In the genomic region with DNA sequence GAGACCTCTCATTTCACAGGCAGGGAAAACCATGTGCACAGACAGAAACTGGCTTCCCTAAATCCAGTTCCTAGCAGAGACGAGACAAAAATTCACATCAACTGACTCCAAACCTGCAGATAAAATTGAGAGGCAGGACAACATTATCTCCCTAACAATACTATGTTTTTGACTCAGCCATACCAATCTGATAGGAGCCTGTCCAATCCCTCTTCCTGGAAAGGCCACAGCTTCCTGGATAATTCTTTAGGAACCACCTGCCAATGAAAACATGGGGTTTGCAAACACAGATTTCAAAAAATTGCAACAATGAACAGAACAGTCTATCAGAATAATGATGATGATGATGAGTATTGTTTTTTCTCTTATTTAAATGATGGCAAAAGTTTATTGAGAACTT, we compare ENCODE assay signal across 16 cellular contexts. TPM values are rescaled to one million over a fixed set of nuclear protein-coding genes. Genes with fewer than 3 reads are reported as not detected.
"Had no signal": no experiment of that assay in that cellular context is flagged by ENCODE, and none has a peak within 500 bp of the region (broad histone marks: within the 10 kb centered on the region; RNA-seq: fewer than 3 reads in every experiment).

No MANE protein-coding gene starts in this region.

- H3K36me3 ChIP-seq: sigmoid colon, suprapubic skin, upper lobe of left lung, WERI-Rb-1 had no signal

- H3K9me3 ChIP-seq: sigmoid colon, suprapubic skin, upper lobe of left lung had no signal

- H3K27me3 ChIP-seq: sigmoid colon, suprapubic skin, upper lobe of left lung had no signal

- H3K4me3 ChIP-seq: sigmoid colon, suprapubic skin, upper lobe of left lung had no signal

- ATAC-seq: activated CD4-positive, alpha-beta T cell treated with anti-CD3 and anti-CD28 coated beads for 36 hours; natural killer cell treated with Interleukin-12 subunit alpha and Interleukin-12 subunit beta and Interleukin-15 and Interleukin-18, amount 100 ng/mL, for 72 hours had no signal

- H3K4me1 ChIP-seq: sigmoid colon, suprapubic skin had no signal

- DNase-seq: activated CD4-positive, alpha-beta memory T cell treated with anti-CD3 and anti-CD28 coated beads, Interleukin-2, amount 10 ng/mL, durations not matched to agents 7 days and 5 days; activated CD4-positive, alpha-beta T cell treated with anti-CD3 and anti-CD28 coated beads for 36 hours; activated gamma-delta T cell treated with Interleukin-2 at 50 U/mL for 16 hours; activated naive CD8-positive, alpha-beta T cell treated with anti-CD3 and anti-CD28 coated beads for 36 hours; activated T-cell treated with anti-CD3 and anti-CD28 coated beads, Interleukin-2, amount 50 U/mL, for 48 hours; effector CD4-positive, alpha-beta T cell; mesenchymal stem cell; occipital lobe; sigmoid colon; stimulated activated CD4-positive, alpha-beta T cell treated with anti-CD3 and anti-CD28 coated beads, Interleukin-12 subunit alpha, Interleukin-12 subunit beta, amount 100 ng/mL, for 4 hours; stimulated activated naive CD4-positive, alpha-beta T cell treated with Interleukin-2 at 50 U/mL for 16 hours; upper lobe of left lung; WERI-Rb-1 had no signal

- H3K27ac ChIP-seq: suprapubic skin, WERI-Rb-1 had no signal

- FAIRE-seq: bronchial epithelial cell had no signal

RNA-seq across cellular contexts. Expression of a gene that starts 22.4 kb away (rescaled TPM):
- total RNA-seq: activated CD4-positive, alpha-beta memory T cell treated with anti-CD3 and anti-CD28 coated beads, Interleukin-2, amount 10 ng/mL, durations not matched to agents 7 days and 5 days; activated CD4-positive, alpha-beta T cell treated with anti-CD3 and anti-CD28 coated beads for 36 hours; activated naive CD8-positive, alpha-beta T cell treated with anti-CD3 and anti-CD28 coated beads for 36 hours; natural killer cell treated with Interleukin-12 subunit alpha and Interleukin-12 subunit beta and Interleukin-15 and Interleukin-18, amount 100 ng/mL, for 72 hours had no signal
